ENCODE assay signal across 12 cellular contexts in the genomic region with DNA sequence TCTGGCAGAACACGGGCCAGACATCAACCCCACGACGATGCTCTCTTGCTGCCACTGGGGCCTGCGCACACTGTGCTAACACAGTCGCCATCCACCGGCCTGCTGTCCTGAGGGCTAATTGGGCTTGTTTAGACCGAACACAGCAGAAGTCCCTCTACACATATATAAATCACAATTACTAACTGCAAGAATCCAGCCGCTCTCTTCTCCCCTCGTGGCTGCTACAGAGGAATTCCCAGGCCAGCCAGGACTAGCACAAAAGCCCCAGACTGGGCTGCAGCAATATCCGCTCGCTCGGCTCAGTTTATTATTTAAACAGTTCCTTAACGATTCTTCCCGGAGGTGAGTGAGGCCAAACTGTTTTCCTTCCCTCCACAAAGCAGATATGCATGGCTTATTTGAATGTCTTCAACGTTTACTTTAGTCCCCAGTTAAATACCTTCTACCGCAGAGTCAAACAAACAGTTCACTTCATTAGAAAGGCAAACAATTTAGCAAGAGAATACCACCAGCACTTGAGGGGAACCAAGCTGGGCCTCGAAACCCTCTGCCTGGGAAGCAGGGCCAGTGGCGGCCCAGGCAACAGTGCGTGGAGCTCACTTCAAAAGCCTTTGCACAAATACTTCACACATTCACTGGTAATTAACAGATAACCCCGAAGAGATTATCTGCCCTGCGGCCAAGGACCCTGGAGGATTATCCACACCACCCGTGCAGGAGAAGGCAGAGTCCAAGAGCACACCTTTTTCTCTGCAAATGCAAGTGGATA.
DNase-seq lines count a peak whose midpoint lies in the region; ATAC-seq and TF ChIP-seq lines count a peak whose summit lies in the region.
"Had no signal": no experiment of that assay in that cellular context is flagged by ENCODE, and none has a peak within 500 bp of the region (broad histone marks: within the 10 kb centered on the region; RNA-seq: fewer than 3 reads in every experiment).

No MANE protein-coding gene starts in this region.

- intact Hi-C loops in MCF 10A (cut with micrococcal nuclease) (no loop called here), posterior cingulate gyrus (cut with DNase I) (no loop called here)

- H3K9me3 Mint-ChIP-seq in MCF 10A (ENCODE audit: unreplicated experiment) (no peaks in the 10 kb centered on the region), endodermal cell (peaks cover 6% of the 10 kb centered on the region)
- H3K9me3 Mint-ChIP-seq: T-helper 1 cell treated with Interleukin-12 subunit alpha and Interleukin-12 subunit beta and Interleukin-4 antibody, amounts not matched to agents 30 μg/mL and 1 μg/mL, for 36 hours had no signal

- TF ChIP-seq CTCF in MCF 10A (IDR thresholded peaks at IDR 0.05; ENCODE audit: unreplicated experiment) (no peak), endodermal cell (conservative IDR thresholded peaks at IDR 0.05) (peak; percentile 25)

- no peak for ATAC-seq in GM18505 (IDR thresholded peaks at IDR 0.05; ENCODE audit: unreplicated experiment)
- no peak for ATAC-seq in HG03432 (IDR thresholded peaks at IDR 0.05; ENCODE audit: unreplicated experiment)
- ATAC-seq: activated CD8-positive, alpha-beta memory T cell treated with anti-CD3 and anti-CD28 coated beads, Interleukin-2, amount 10 ng/mL, durations not matched to agents 7 days and 5 days had no signal

- H3K4me3 Mint-ChIP-seq in MCF 10A (ENCODE audit: unreplicated experiment) = no peak overlapping the region
- peak overlapping the region; percentile 10 for H3K4me3 Mint-ChIP-seq in endodermal cell
- H3K4me3 Mint-ChIP-seq: activated CD8-positive, alpha-beta memory T cell treated with anti-CD3 and anti-CD28 coated beads, Interleukin-2, amount 10 ng/mL, durations not matched to agents 7 days and 5 days; T-helper 1 cell treated with Interleukin-12 subunit alpha and Interleukin-12 subunit beta and Interleukin-4 antibody, amounts not matched to agents 30 μg/mL and 1 μg/mL, for 36 hours had no signal

- H3K9me3 ChIP-seq in endodermal cell (ENCODE audit: control insufficient read depth, low read length) (no peaks in the 10 kb centered on the region), mesodermal cell (ENCODE audit: control insufficient read depth, low read length) (no peaks in the 10 kb centered on the region)

- DNase-seq in T47D (ENCODE audit: low read depth in 1 of 2, low spot score in 1 of 2) (peak; percentile 37 to 79), MCF 10A (ENCODE audit: unreplicated experiment) (no peak), endodermal cell (peak; percentile 91), posterior cingulate gyrus (no peak)
- no peak for DNase-seq in activated CD8-positive, alpha-beta memory T cell treated with anti-CD3 and anti-CD28 coated beads, Interleukin-2, amount 50 U/mL, for 4 hours
- DNase-seq: activated CD8-positive, alpha-beta memory T cell treated with anti-CD3 and anti-CD28 coated beads, Interleukin-2, amount 10 ng/mL, durations not matched to agents 7 days and 5 days; DND-41; stimulated activated naive CD4-positive, alpha-beta T cell had no signal

- H3K36me3 ChIP-seq in endodermal cell (ENCODE audit: control insufficient read depth, insufficient read depth, low read length) (no peaks in the 10 kb centered on the region), mesodermal cell (ENCODE audit: control insufficient read depth, insufficient read depth, low read length) (peaks cover 21% of the 10 kb centered on the region)

- H3K27me3 ChIP-seq in endodermal cell (ENCODE audit: control insufficient read depth, insufficient read depth, low read length, poor library complexity, severe bottlenecking) = peaks cover 88% of the 10 kb centered on the region

- peaks cover 12% of the 10 kb centered on the region for H3K36me3 Mint-ChIP-seq in MCF 10A (ENCODE audit: insufficient read depth, unreplicated experiment)
- H3K36me3 Mint-ChIP-seq in endodermal cell (ENCODE audit: low read depth) = no peaks in the 10 kb centered on the region
- H3K36me3 Mint-ChIP-seq: activated CD8-positive, alpha-beta memory T cell treated with anti-CD3 and anti-CD28 coated beads, Interleukin-2, amount 10 ng/mL, durations not matched to agents 7 days and 5 days had no signal

- POLR2A ChIA-PET in MCF 10A (lab: Yijun Ruan, JAX) = no interaction called here

- peaks cover 25% of the 10 kb centered on the region for H3K4me1 Mint-ChIP-seq in MCF 10A (ENCODE audit: insufficient read depth, unreplicated experiment)
- H3K4me1 Mint-ChIP-seq in endodermal cell = peaks cover 30% of the 10 kb centered on the region
- H3K4me1 Mint-ChIP-seq: activated CD8-positive, alpha-beta memory T cell treated with anti-CD3 and anti-CD28 coated beads, Interleukin-2, amount 10 ng/mL, durations not matched to agents 7 days and 5 days had no signal

- H3K27ac Mint-ChIP-seq in MCF 10A (ENCODE audit: low read depth, unreplicated experiment) (no peak overlapping the region), endodermal cell (peak overlapping the region; percentile 46)
- H3K27ac Mint-ChIP-seq: activated CD8-positive, alpha-beta memory T cell treated with anti-CD3 and anti-CD28 coated beads, Interleukin-2, amount 10 ng/mL, durations not matched to agents 7 days and 5 days; T-helper 1 cell treated with Interleukin-12 subunit alpha and Interleukin-12 subunit beta and Interleukin-4 antibody, amounts not matched to agents 30 μg/mL and 1 μg/mL, for 36 hours had no signal

- CTCF ChIA-PET in MCF 10A (lab: Yijun Ruan, JAX) = interaction anchor here (0.6 to 1.3 kb wide), 2 partner anchors 15 to 20 kb away, joined by 3 read pairs; no protein-coding TSS in a partner anchor

- H3K27me3 Mint-ChIP-seq in MCF 10A (ENCODE audit: insufficient read depth, unreplicated experiment) (no peaks in the 10 kb centered on the region), endodermal cell (ENCODE audit: insufficient read depth) (peaks cover 100% of the 10 kb centered on the region)
- H3K27me3 Mint-ChIP-seq: activated CD8-positive, alpha-beta memory T cell treated with anti-CD3 and anti-CD28 coated beads, Interleukin-2, amount 10 ng/mL, durations not matched to agents 7 days and 5 days had no signal

- no peak for TF ChIP-seq POLR2A in GM18505 (IDR thresholded peaks at IDR 0.05; ENCODE audit: borderline replicate concordance, extremely low read depth, insufficient read depth, insufficient read length)

- H3K4me3 ChIP-seq in endodermal cell (ENCODE audit: low read length) = peak overlapping the region; percentile 32
- no peak overlapping the region for H3K4me3 ChIP-seq in mesodermal cell (ENCODE audit: extremely low read depth, insufficient read depth, low read length, poor library complexity, severe bottlenecking)

- WGBS in endodermal cell (ENCODE audit: insufficient coverage in 1 of 2, insufficient read length in 1 of 2), 2 experiments = 7 to 16% methylated on average over 17 to 22 of the region's 22 CpGs
- 9 to 17% methylated on average over 14 to 17 of the region's 22 CpGs for WGBS in mesodermal cell (ENCODE audit: insufficient coverage in 2 of 2), 2 experiments

- in situ Hi-C loops in T47D (cut with HindIII; ENCODE audit: low pct_unique_long_range_greater_than_20kb, low sequenced_read_pairs) = no loop called here

- H3K4me1 ChIP-seq in endodermal cell (ENCODE audit: control insufficient read depth, insufficient read depth, low read length) (peaks cover 13% of the 10 kb centered on the region), mesodermal cell (ENCODE audit: control insufficient read depth, insufficient read depth, low read length, poor library complexity, severe bottlenecking) (peaks cover 34% of the 10 kb centered on the region)

- H3K9ac ChIP-seq in endodermal cell (ENCODE audit: extremely low read depth, low read length, poor library complexity, severe bottlenecking) = no peak overlapping the region

- peak overlapping the region; percentile 78 for H3K27ac ChIP-seq in endodermal cell (ENCODE audit: low read depth, low read length)
- peak overlapping the region; percentile 90 for H3K27ac ChIP-seq in mesodermal cell (ENCODE audit: low read depth, low read length, severe bottlenecking)

- BruUV-seq in MCF 10A (replicated peaks; lab: Mats Ljungman, UMichigan) = no TSS peak

Comparison
In these comparisons a context has a peak if more than half of its experiments do, and no peak if none do; other contexts are left out.
1. DNase-seq: peak in T47D (2 of 2) and endodermal cell (single experiment); none in MCF 10A (single experiment), posterior cingulate gyrus (0 of 10) and activated CD8-positive, alpha-beta memory T cell treated with anti-CD3 and anti-CD28 coated beads, Interleukin-2, amount 50 U/mL, for 4 hours (single experiment).